In the genomic region with DNA sequence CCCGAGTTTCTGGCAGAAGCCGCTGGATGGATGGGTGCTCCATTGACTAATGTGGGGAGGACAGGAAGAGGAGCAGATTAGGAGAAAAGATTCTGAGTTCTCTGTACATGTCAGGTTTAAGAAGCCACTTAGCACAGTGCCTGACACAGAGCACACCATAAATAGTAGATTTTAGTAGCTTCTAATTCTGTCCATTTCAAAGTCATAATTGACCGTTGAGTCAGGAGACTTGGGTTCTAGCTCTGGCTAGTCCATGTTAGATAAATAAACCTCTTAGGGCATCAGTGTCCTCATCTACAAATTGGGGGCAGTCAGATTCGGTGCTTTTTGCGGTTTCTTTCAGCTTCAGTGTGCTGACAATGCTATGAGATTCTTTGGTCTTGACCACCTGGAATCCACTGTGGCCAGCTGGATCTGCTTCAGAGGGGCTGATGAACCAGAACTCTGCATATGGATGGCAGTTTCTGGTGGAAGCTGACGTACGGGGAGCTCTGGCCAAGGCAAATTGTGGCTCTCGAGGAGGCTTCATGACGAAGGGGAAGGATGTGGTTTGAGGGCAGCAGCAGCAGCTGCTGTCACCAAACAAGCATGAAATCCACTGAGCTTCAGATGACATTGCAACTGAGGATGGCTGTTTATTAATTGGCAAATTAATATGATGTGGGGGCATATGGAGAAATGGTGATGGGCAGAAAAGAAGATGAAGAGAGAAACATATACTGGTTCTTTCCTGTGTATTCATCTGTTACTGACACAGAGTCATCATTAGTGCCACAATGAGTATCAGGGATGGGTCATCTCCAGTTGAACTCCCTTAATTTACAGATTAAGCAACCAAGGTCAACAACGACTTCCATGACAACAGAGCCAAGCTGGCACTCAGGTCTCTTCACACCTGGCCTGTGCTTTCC, we compare ENCODE assay signal across 8 cellular contexts.
DNase-seq lines count a peak whose midpoint lies in the region; ATAC-seq and TF ChIP-seq lines count a peak whose summit lies in the region.

No MANE protein-coding gene starts in this region.

- peaks cover 2 to 4% of the 10 kb centered on the region in 2 donors for H3K4me1 ChIP-seq in neuronal stem cell (ENCODE audit: control insufficient read depth in 2 of 2, insufficient read depth in 1 of 2, low read depth in 1 of 2, low read length in 2 of 2)

- H3K18ac ChIP-seq in neuronal stem cell (ENCODE audit: low read length) = no peak overlapping the region

- H3K14ac ChIP-seq in neuronal stem cell (ENCODE audit: low read length) = no peak overlapping the region

- no peak overlapping the region for H3K4me2 ChIP-seq in neuronal stem cell (ENCODE audit: insufficient read depth, low read length, poor library complexity, severe bottlenecking)

- no peak overlapping the region for H2AFZ ChIP-seq in neuronal stem cell (ENCODE audit: low read length)

- no CpG with 5 or more reads among the region's 10 CpGs for WGBS in neuronal stem cell (ENCODE audit: extremely low coverage in 2 of 2, insufficient read length in 2 of 2, insufficient replicate concordance in 1 of 2), 2 donors

- no peak overlapping the region for H3K23ac ChIP-seq in neuronal stem cell (ENCODE audit: low read depth, low read length, poor library complexity)

- peaks cover 0 to 3% of the 10 kb centered on the region in 2 donors for H3K9me3 ChIP-seq in neuronal stem cell (replicated peaks in 1 of 2; ENCODE audit: control insufficient read depth in 2 of 2, insufficient read depth in 1 of 2, low read depth in 1 of 2, low read length in 2 of 2)

- TF ChIP-seq CTCF in AG04449 (IDR thresholded peaks at IDR 0.05; ENCODE audit: insufficient read depth, low read length, missing control alignments) = no peak

- H3K4ac ChIP-seq in neuronal stem cell (ENCODE audit: low read length) = no peak overlapping the region

- no peak overlapping the region for H3K4me3 ChIP-seq in AG04449 (ENCODE audit: low read depth, low read length)
- H3K4me3 ChIP-seq in neuronal stem cell (ENCODE audit: low read length in 2 of 2) = no peak overlapping the region

- H3K79me1 ChIP-seq in neuronal stem cell (ENCODE audit: low read depth, low read length) = no peaks in the 10 kb centered on the region

- no peaks in the 10 kb centered on the region for H3K36me3 ChIP-seq in neuronal stem cell (replicated peaks in 1 of 2; ENCODE audit: control insufficient read depth in 2 of 2, insufficient read depth in 2 of 2, low read length in 2 of 2)

- H2BK12ac ChIP-seq in neuronal stem cell (ENCODE audit: low read length) = no peak overlapping the region

- H3K9ac ChIP-seq in neuronal stem cell (ENCODE audit: low read depth, low read length, poor library complexity) = no peak overlapping the region

- POLR2A ChIA-PET in AG04449 (lab: Yijun Ruan, JAX) = interaction anchor here (0.6 to 1.4 kb wide), 9 partner anchors 8 to 155 kb away, joined by 3 to 5 read pairs (median 4); no protein-coding TSS in a partner anchor

- no peak overlapping the region for H2BK120ac ChIP-seq in neuronal stem cell (ENCODE audit: low read depth, low read length)

- H3K27ac ChIP-seq in neuronal stem cell (replicated peaks; ENCODE audit: low read length) = no peak overlapping the region

- H2AK5ac ChIP-seq in neuronal stem cell (ENCODE audit: low read depth, low read length) = no peak overlapping the region

- no peak overlapping the region for H2BK15ac ChIP-seq in neuronal stem cell (ENCODE audit: low read length)

- no peak overlapping the region for H2BK5ac ChIP-seq in neuronal stem cell (ENCODE audit: low read length)

- peak overlapping the region; percentile 12 for H4K91ac ChIP-seq in neuronal stem cell (ENCODE audit: low read depth, low read length, poor library complexity)

- CTCF ChIA-PET in AG04449 (lab: Yijun Ruan, JAX) = interaction anchor here (1.0 to 1.5 kb wide), 3 partner anchors 10 to 270 kb away, joined by 3 read pairs; no protein-coding TSS in a partner anchor

- peak; percentile 88 for ATAC-seq in GM18873 (IDR thresholded peaks at IDR 0.05; ENCODE audit: low FRiP score, unreplicated experiment)
- peak; percentile 95 for ATAC-seq in HG03135 (IDR thresholded peaks at IDR 0.05; ENCODE audit: unreplicated experiment)

- no peaks in the 10 kb centered on the region for H3K27me3 ChIP-seq in neuronal stem cell (ENCODE audit: control insufficient read depth in 3 of 3, insufficient read depth in 3 of 3, low read depth in 1 of 3, low read length in 3 of 3)

- no peak overlapping the region for H4K8ac ChIP-seq in neuronal stem cell (ENCODE audit: low read depth, low read length)

- DNase-seq in AG04449 (ENCODE audit: low read depth, low spot score) (peak; percentile 79), RPMI7951 (ENCODE audit: low read depth) (peak; percentile 99), neuronal stem cell (ENCODE audit: low spot score) (no peak), NCI-H345 (lab: John Stamatoyannopoulos, UW) (no peak), NCI-H2171 (lab: John Stamatoyannopoulos, UW) (no peak)
- DNase-seq in activated effector memory CD4-positive, alpha-beta T cell treated with anti-CD3 and anti-CD28 coated beads, Interleukin-2, amount 50 U/mL, for 16 hours = peak; percentile 84

Comparison
In these comparisons a context has a peak if more than half of its experiments do, and no peak if none do; other contexts are left out.
1. DNase-seq: peak in AG04449 (single experiment), RPMI7951 (single experiment) and activated effector memory CD4-positive, alpha-beta T cell treated with anti-CD3 and anti-CD28 coated beads, Interleukin-2, amount 50 U/mL, for 16 hours (single experiment); none in neuronal stem cell (single experiment), NCI-H345 (single experiment) and NCI-H2171 (single experiment).